In the genomic region with DNA sequence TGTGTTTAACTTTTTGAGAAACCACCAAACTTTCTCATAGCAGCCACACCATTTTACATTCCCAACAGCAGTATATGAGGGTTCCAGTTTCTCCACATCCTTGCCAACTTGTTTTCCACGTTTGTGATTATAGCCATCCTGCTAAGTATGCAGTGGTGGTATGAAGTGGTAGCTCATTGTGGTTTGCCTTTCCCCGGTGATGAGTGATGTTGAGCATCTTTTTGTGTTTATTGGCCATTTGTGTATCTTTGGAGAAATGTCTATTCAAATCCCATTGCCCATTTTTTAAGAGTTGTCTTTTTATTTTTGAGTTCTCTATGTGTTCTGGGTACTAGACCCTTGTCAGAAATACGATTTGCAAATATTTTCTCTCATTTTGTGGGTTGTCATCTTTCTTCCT, we compare ENCODE assay signal across 25 cellular contexts. TPM values are rescaled to one million over a fixed set of nuclear protein-coding genes. Genes with fewer than 3 reads are reported as not detected.
DNase-seq lines count a peak whose midpoint lies in the region; ATAC-seq and TF ChIP-seq lines count a peak whose summit lies in the region.
"Had no signal": no experiment of that assay in that cellular context is flagged by ENCODE, and none has a peak within 500 bp of the region (broad histone marks: within the 10 kb centered on the region; RNA-seq: fewer than 3 reads in every experiment).

No MANE protein-coding gene starts in this region.

- H3K9ac ChIP-seq in IMR-90 (ENCODE audit: low read depth, low read length) = no peak overlapping the region

- no peaks in the 10 kb centered on the region for H3K9me1 ChIP-seq in IMR-90 (ENCODE audit: insufficient read depth, low read length)

- peaks cover 13% of the 10 kb centered on the region for H3K4me1 Mint-ChIP-seq in activated naive CD8-positive, alpha-beta T cell treated with anti-CD3 and anti-CD28 coated beads, Interleukin-2, amount 50 U/mL, for 24 hours
- H3K4me1 Mint-ChIP-seq in activated naive CD8-positive, alpha-beta T cell treated with anti-CD3 and anti-CD28 coated beads for 36 hours = peaks cover 12% of the 10 kb centered on the region
- no peaks in the 10 kb centered on the region for H3K4me1 Mint-ChIP-seq in osteocyte (ENCODE audit: unreplicated experiment)

- DNase-seq in activated naive CD8-positive, alpha-beta T cell treated with anti-CD3 and anti-CD28 coated beads, Interleukin-2, amount 50 U/mL, for 24 hours = no peak
- no peak for DNase-seq in activated naive CD8-positive, alpha-beta T cell treated with anti-CD3 and anti-CD28 coated beads for 36 hours
- DNase-seq in EH (ENCODE audit: low read depth) = peak; percentile 25
- DNase-seq in IMR-90 = no peak
- DNase-seq in osteocyte (ENCODE audit: extremely low spot score, unreplicated experiment) = no peak
- DNase-seq in OCI-M2 (lab: John Stamatoyannopoulos, UW; ENCODE audit: unreplicated experiment) = no peak
- DNase-seq: Caco-2; CD8-positive, alpha-beta T cell; DMS 273 treated with DMSO at 0.1 percent for 48 hours; DMS79; KBM-7; MG63; NCI-H1105 treated with DMSO at 0.1 percent for 48 hours; NCI-H146; NCI-H1930; NCI-H2107; NCI-H524 treated with DMSO at 0.1 percent for 48 hours; NCI-H774; NK-92 treated with Interleukin-12 subunit alpha and Interleukin-12 subunit beta, amount 100 ng/mL, for 24 hours; PC-9 had no signal

- no CpG with 5 or more reads among the region's 3 CpGs for WGBS in IMR-90 (ENCODE audit: extremely low coverage in 2 of 2, insufficient read length in 1 of 2), 2 experiments

- H3K9me3 Mint-ChIP-seq in activated naive CD8-positive, alpha-beta T cell treated with anti-CD3 and anti-CD28 coated beads, Interleukin-2, amount 50 U/mL, for 24 hours = no peaks in the 10 kb centered on the region
- no peaks in the 10 kb centered on the region for H3K9me3 Mint-ChIP-seq in activated naive CD8-positive, alpha-beta T cell treated with anti-CD3 and anti-CD28 coated beads for 36 hours
- H3K9me3 Mint-ChIP-seq in osteocyte (ENCODE audit: unreplicated experiment) = no peaks in the 10 kb centered on the region
- H3K9me3 Mint-ChIP-seq: CD8-positive, alpha-beta T cell had no signal

- H3K27me3 Mint-ChIP-seq in activated naive CD8-positive, alpha-beta T cell treated with anti-CD3 and anti-CD28 coated beads, Interleukin-2, amount 50 U/mL, for 24 hours = no peaks in the 10 kb centered on the region
- no peaks in the 10 kb centered on the region for H3K27me3 Mint-ChIP-seq in activated naive CD8-positive, alpha-beta T cell treated with anti-CD3 and anti-CD28 coated beads for 36 hours
- H3K27me3 Mint-ChIP-seq in osteocyte (ENCODE audit: unreplicated experiment) = no peaks in the 10 kb centered on the region
- H3K27me3 Mint-ChIP-seq: B cell had no signal

- no peak overlapping the region for H2BK15ac ChIP-seq in IMR-90 (ENCODE audit: low read depth, low read length)

- no peak for TF ChIP-seq POLR2A in IMR-90 (IDR thresholded peaks at IDR 0.05; ENCODE audit: low read depth, low read length)

- no peak overlapping the region for H3K4me3 Mint-ChIP-seq in activated naive CD8-positive, alpha-beta T cell treated with anti-CD3 and anti-CD28 coated beads, Interleukin-2, amount 50 U/mL, for 24 hours
- H3K4me3 Mint-ChIP-seq in activated naive CD8-positive, alpha-beta T cell treated with anti-CD3 and anti-CD28 coated beads for 36 hours = no peak overlapping the region
- no peak overlapping the region for H3K4me3 Mint-ChIP-seq in osteocyte (ENCODE audit: unreplicated experiment)
- H3K4me3 Mint-ChIP-seq: B cell; CD8-positive, alpha-beta T cell had no signal

- H3K4me3 ChIP-seq in IMR-90 (ENCODE audit: insufficient read depth, low read depth, low read length) = no peak overlapping the region
- H3K4me3 ChIP-seq: MG63, PC-9, SJSA1 had no signal

- H3K4ac ChIP-seq in IMR-90 (ENCODE audit: low read depth, low read length) = no peak overlapping the region

- H4K8ac ChIP-seq in IMR-90 (ENCODE audit: low read depth in 2 of 2, low read length in 2 of 2) = no peak overlapping the region

- POLR2A ChIA-PET in IMR-90 (lab: Charles Lee; ENCODE audit: unreplicated experiment) = no interaction called here

- H3K27me3 ChIP-seq in IMR-90 (ENCODE audit: control insufficient read depth, insufficient read depth, low read length) = no peaks in the 10 kb centered on the region
- H3K27me3 ChIP-seq: MG63, SJSA1 had no signal

- H3K27ac ChIP-seq in IMR-90 (ENCODE audit: insufficient read depth, low read length) = no peak overlapping the region
- H3K27ac ChIP-seq: C4-2B, PC-9, SJSA1 had no signal

- TF ChIP-seq RAD21 in IMR-90 (IDR thresholded peaks at IDR 0.05; ENCODE audit: low read length) = no peak

- dilution Hi-C loops in IMR-90 (cut with HindIII; ENCODE audit: low sequenced_read_pairs, unreplicated experiment) = no loop called here

- H2BK20ac ChIP-seq in IMR-90 (ENCODE audit: low read depth, low read length) = no peak overlapping the region

- no peak overlapping the region for H2AK9ac ChIP-seq in IMR-90 (replicated peaks; ENCODE audit: low read depth, low read length, poor library complexity)

- no peak overlapping the region for H2BK120ac ChIP-seq in IMR-90 (ENCODE audit: low read depth, low read length)

- H3K4me1 ChIP-seq in IMR-90 (ENCODE audit: control insufficient read depth, insufficient read depth, low read length) = no peaks in the 10 kb centered on the region
- H3K4me1 ChIP-seq: Caco-2, SJSA1 had no signal

- no peak overlapping the region for H3K4me2 ChIP-seq in IMR-90 (ENCODE audit: low read depth, low read length)
- H3K4me2 ChIP-seq: PC-9 had no signal

- no peak overlapping the region for H3K56ac ChIP-seq in IMR-90 (ENCODE audit: extremely low read depth, insufficient read depth, low read length)

- H3K36me3 Mint-ChIP-seq in activated naive CD8-positive, alpha-beta T cell treated with anti-CD3 and anti-CD28 coated beads, Interleukin-2, amount 50 U/mL, for 24 hours (ENCODE audit: low read depth) = peaks cover 75% of the 10 kb centered on the region
- peaks cover 40% of the 10 kb centered on the region for H3K36me3 Mint-ChIP-seq in activated naive CD8-positive, alpha-beta T cell treated with anti-CD3 and anti-CD28 coated beads for 36 hours
- peaks cover 66% of the 10 kb centered on the region for H3K36me3 Mint-ChIP-seq in osteocyte (ENCODE audit: unreplicated experiment)

- peak overlapping the region; percentile 49 for H3K27ac Mint-ChIP-seq in activated naive CD8-positive, alpha-beta T cell treated with anti-CD3 and anti-CD28 coated beads, Interleukin-2, amount 50 U/mL, for 24 hours
- H3K27ac Mint-ChIP-seq in activated naive CD8-positive, alpha-beta T cell treated with anti-CD3 and anti-CD28 coated beads for 36 hours = no peak overlapping the region
- peak overlapping the region; percentile 20 for H3K27ac Mint-ChIP-seq in osteocyte (ENCODE audit: unreplicated experiment)
- H3K27ac Mint-ChIP-seq: B cell; CD8-positive, alpha-beta T cell had no signal

- no TSS peak for BruUV-seq in IMR-90 (replicated peaks; lab: Mats Ljungman, UMichigan)

- H3K79me1 ChIP-seq in IMR-90 (ENCODE audit: low read depth in 1 of 2, low read length in 2 of 2) = peaks cover 45 to 63% of the 10 kb centered on the region in 2 experiments

- no peaks in the 10 kb centered on the region for H3K9me3 ChIP-seq in IMR-90 (ENCODE audit: control insufficient read depth, insufficient read depth, low read length)
- H3K9me3 ChIP-seq: Caco-2, MG63, SJSA1 had no signal

- no peak for ATAC-seq in activated naive CD8-positive, alpha-beta T cell treated with anti-CD3 and anti-CD28 coated beads, Interleukin-2, amount 50 U/mL, for 24 hours
- 0 out of 2 replicates have a peak, but pooled peaks have one; percentile 24 for ATAC-seq in IMR-90 (ENCODE audit: low read depth)
- ATAC-seq in HG03025 (IDR thresholded peaks at IDR 0.05; ENCODE audit: low FRiP score, unreplicated experiment) = no peak
- ATAC-seq: CD8-positive, alpha-beta T cell; Right ventricle myocardium inferior had no signal

- H2BK5ac ChIP-seq in IMR-90 (ENCODE audit: low read depth, low read length, poor library complexity, severe bottlenecking) = no peak overlapping the region

- H4K91ac ChIP-seq in IMR-90 (ENCODE audit: insufficient read depth, low read depth, low read length) = no peak overlapping the region

- in situ Hi-C loops in IMR-90 (cut with MboI; ENCODE audit: low sequenced_read_pairs) = no loop called here

- H4K5ac ChIP-seq in IMR-90 (ENCODE audit: low read depth, low read length) = no peak overlapping the region

- no peak overlapping the region for H3K23ac ChIP-seq in IMR-90 (ENCODE audit: low read depth, low read length)

- intact Hi-C loops in IMR-90 (cut with micrococcal nuclease) = no loop called here

- peaks cover 73% of the 10 kb centered on the region for H3K36me3 ChIP-seq in IMR-90 (ENCODE audit: control insufficient read depth, insufficient read depth, low read length)

- H4K20me1 ChIP-seq in IMR-90 (ENCODE audit: insufficient read depth, low read length) = peaks cover 44% of the 10 kb centered on the region

- no peak overlapping the region for H2AFZ ChIP-seq in IMR-90 (replicated peaks; ENCODE audit: low read length, poor library complexity)
- H2AFZ ChIP-seq: PC-9 had no signal

- no peak for TF ChIP-seq CTCF in IMR-90 (conservative IDR thresholded peaks at IDR 0.05; ENCODE audit: low read depth, low read length)
- TF ChIP-seq CTCF in osteocyte (IDR thresholded peaks at IDR 0.05) = no peak

- no peak overlapping the region for H2AK5ac ChIP-seq in IMR-90 (ENCODE audit: low read depth, low read length)

- CTCF ChIA-PET in IMR-90 (lab: Yijun Ruan, JAX) = interaction anchor here (0.5 to 1.1 kb wide), 2 partner anchors 113 to 1004 kb away, joined by 3 read pairs; no protein-coding TSS in a partner anchor

- H3K18ac ChIP-seq in IMR-90 (ENCODE audit: low read depth, low read length) = no peak overlapping the region

- H3K14ac ChIP-seq in IMR-90 (replicated peaks; ENCODE audit: low read depth, low read length) = no peak overlapping the region

TF ChIP-seq in IMR-90, 13 proteins besides CTCF, POLR2A, EP300 and RAD21 (continues in another document):
- TF ChIP-seq MAFK (IDR thresholded peaks at IDR 0.05; ENCODE audit: low read depth, low read length) (no peak), CEBPB (IDR thresholded peaks at IDR 0.05; ENCODE audit: low read depth, low read length) (no peak), RCOR1 (IDR thresholded peaks at IDR 0.05; ENCODE audit: insufficient replicate concordance, low read length) (no peak)

RNA-seq across cellular contexts. Expression of gene SF3B3, which starts 17.4 kb away (rescaled TPM):
- total RNA-seq in activated naive CD8-positive, alpha-beta T cell treated with anti-CD3 and anti-CD28 coated beads for 36 hours = 100 to 1,000 TPM; 545 to 550 TPM
- total RNA-seq in IMR-90 (2012; rRNA removed) (97.9 and 112 TPM in 2 replicates), osteocyte (307 and 319 TPM in 2 replicates)
- 123 and 134 TPM in 2 replicates for polyA plus RNA-seq in IMR-90 (2012; rRNA removed)
- 57.4 and 93.9 TPM in 2 replicates for polyA plus RNA-seq in IMR-90 (2012; cell fraction: cytosol; rRNA removed)
- polyA plus RNA-seq in IMR-90 (2012; cell fraction: nucleus; rRNA removed; ENCODE audit: low replicate concordance) = 86.5 and 136 TPM in 2 replicates

RNA-seq across cellular contexts. Expression of gene COG4, which starts 17.6 kb away (rescaled TPM):
- total RNA-seq in activated naive CD8-positive, alpha-beta T cell treated with anti-CD3 and anti-CD28 coated beads for 36 hours = 10 to 100 TPM; 45.5 TPM
- total RNA-seq in IMR-90 (2012; rRNA removed) = 85.0 and 96.1 TPM in 2 replicates
- polyA plus RNA-seq in IMR-90 (2012; rRNA removed) = 47.5 and 49.7 TPM in 2 replicates
- polyA plus RNA-seq in IMR-90 (2012; cell fraction: cytosol; rRNA removed) = 71.3 and 112 TPM in 2 replicates
- 77.5 and 117 TPM in 2 replicates for polyA plus RNA-seq in IMR-90 (2012; cell fraction: nucleus; rRNA removed; ENCODE audit: low replicate concordance)
- total RNA-seq in osteocyte = 69.9 and 75.8 TPM in 2 replicates
